1 cellular context compared by ENCODE assay signal in genomic region chr1:41713557-41714327, GRCh38.
TF ChIP-seq lines count a peak whose summit lies in the region.

No MANE protein-coding gene starts in this region.

TF ChIP-seq in HEK293, 187 proteins besides CTCF, POLR2A, EP300 and RAD21 (continued from another document):
- TF ChIP-seq ATF2 (tag by site-specific recombination; IDR thresholded peaks at IDR 0.05; ENCODE audit: low read depth) (peak; percentile 57; the same call in 1 of the 2 replicates), SP7 (tag by site-specific recombination; IDR thresholded peaks at IDR 0.05) (peak; percentile 79; the same call in 1 of the 2 replicates), ZNF692 (tag by site-specific recombination; IDR thresholded peaks at IDR 0.05) (peak; percentile 49; the same call in 1 of the 2 replicates), KLF17 (tag by site-specific recombination; IDR thresholded peaks at IDR 0.05) (peak; percentile 73), INSM2 (tag by site-specific recombination; IDR thresholded peaks at IDR 0.05) (peak; percentile 50; the same call in 1 of the 2 replicates), ZBTB17 (tag by site-specific recombination; IDR thresholded peaks at IDR 0.05) (peak; percentile 76), ZEB2 (tag by site-specific recombination; IDR thresholded peaks at IDR 0.05) (peak; percentile 73), WT1 (tag by site-specific recombination; IDR thresholded peaks at IDR 0.05) (0 out of 2 replicates have a peak, but pooled peaks have one; percentile 30), GLIS2 (tag by site-specific recombination; IDR thresholded peaks at IDR 0.05) (peak; percentile 26; the same call in 1 of the 2 replicates), EGR2 (tag by site-specific recombination; IDR thresholded peaks at IDR 0.05; ENCODE audit: low read depth) (peak; percentile 57), ZNF530 (tag by site-specific recombination; IDR thresholded peaks at IDR 0.05; ENCODE audit: low read depth) (no peak), ZNF114 (tag by site-specific recombination; IDR thresholded peaks at IDR 0.05) (no peak), ZSCAN4 (tag by site-specific recombination; IDR thresholded peaks at IDR 0.05) (no peak), KLF7 (tag by site-specific recombination; IDR thresholded peaks at IDR 0.05; ENCODE audit: borderline replicate concordance) (no peak), ZNF239 (tag by site-specific recombination; IDR thresholded peaks at IDR 0.05) (no peak), SP2 (tag by site-specific recombination; IDR thresholded peaks at IDR 0.05) (peak; percentile 44), ZNF341 (tag by site-specific recombination; IDR thresholded peaks at IDR 0.05; ENCODE audit: low read depth) (peak; percentile 73), ZNF366 (tag by site-specific recombination; conservative IDR thresholded peaks at IDR 0.05) (peak; percentile 92), ZBTB21 (tag by site-specific recombination; IDR thresholded peaks at IDR 0.05) (0 out of 2 replicates have a peak, but pooled peaks have one; percentile 27), PRDM10 (tag by site-specific recombination; IDR thresholded peaks at IDR 0.05) (peak; percentile 44), ZFP69B (tag by site-specific recombination; IDR thresholded peaks at IDR 0.05) (peak; percentile 18; the same call in 1 of the 2 replicates), ZFP37 (tag by site-specific recombination; IDR thresholded peaks at IDR 0.05) (peak; percentile 71; the same call in 1 of the 2 replicates), ZNF398 (tag by site-specific recombination; IDR thresholded peaks at IDR 0.05) (peak; percentile 56; the same call in 1 of the 2 replicates), ZBTB20 (tag by site-specific recombination; IDR thresholded peaks at IDR 0.05) (peak; percentile 95), ZNF2 (tag by site-specific recombination; IDR thresholded peaks at IDR 0.05) (0 out of 2 replicates have a peak, but pooled peaks have one; percentile 27), ZNF600 (tag by site-specific recombination; IDR thresholded peaks at IDR 0.05) (peak; percentile 99), IKZF3 (tag by site-specific recombination; IDR thresholded peaks at IDR 0.05) (no peak), ZNF704 (tag by site-specific recombination; IDR thresholded peaks at IDR 0.05) (no peak), ZNF645 (tag by site-specific recombination; IDR thresholded peaks at IDR 0.05) (no peak), ZNF449 (tag by site-specific recombination; IDR thresholded peaks at IDR 0.05) (no peak), PATZ1 (tag by site-specific recombination; IDR thresholded peaks at IDR 0.05) (peak; percentile 64), MEIS1 (CRISPR knock-in tag; IDR thresholded peaks at IDR 0.05; ENCODE audit: borderline replicate concordance) (peak; percentile 96), ZNF76 (tag by site-specific recombination; IDR thresholded peaks at IDR 0.05; ENCODE audit: borderline replicate concordance, low read depth) (peak; percentile 33; the same call in 1 of the 2 replicates), ZFHX2 (tag by site-specific recombination; conservative IDR thresholded peaks at IDR 0.05) (peak; percentile 82)
